In the genomic region with DNA sequence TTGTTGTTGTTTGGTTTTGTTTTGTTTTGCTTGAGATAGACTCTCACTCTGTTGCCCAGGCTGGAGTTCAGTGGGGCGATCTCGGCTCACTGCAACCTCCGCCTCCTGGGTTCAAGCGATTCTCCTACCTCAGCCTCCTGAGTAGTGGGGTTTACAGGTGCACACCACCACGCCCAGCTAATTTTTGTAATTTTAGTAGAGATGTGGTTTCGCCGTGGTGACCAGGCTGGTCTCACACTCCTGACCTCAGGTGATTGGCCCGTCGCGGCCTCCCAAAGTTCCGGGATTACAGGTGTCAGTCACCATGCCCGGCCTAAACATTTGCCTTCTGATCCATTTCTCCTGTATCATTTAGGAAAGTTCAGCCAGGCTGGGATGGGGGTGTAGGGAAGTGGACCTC, we compare ENCODE assay signal across 18 cellular contexts.
"Had no signal": no experiment of that assay in that cellular context is flagged by ENCODE, and none has a peak within 500 bp of the region (broad histone marks: within the 10 kb centered on the region; RNA-seq: fewer than 3 reads in every experiment).

No MANE protein-coding gene starts in this region.

- ATAC-seq: heart right ventricle; left colon; mucosa of descending colon; stimulated activated naive CD8-positive, alpha-beta T cell treated with anti-CD3 and anti-CD28 coated beads, Interleukin-15, Interleukin-2, amounts not matched to agents 100 U/mL and 50 U/mL, for 24 hours; WTC11 had no signal

- H3K27me3 ChIP-seq: heart right ventricle had no signal

- H3K9me3 Mint-ChIP-seq: activated CD4-positive, alpha-beta memory T cell treated with anti-CD3 and anti-CD28 coated beads for 36 hours; neural crest cell had no signal

- H3K27ac Mint-ChIP-seq: activated CD4-positive, alpha-beta memory T cell treated with anti-CD3 and anti-CD28 coated beads for 36 hours; brain; WTC11 had no signal

- H3K9me3 ChIP-seq: heart right ventricle had no signal

- H3K4me3 Mint-ChIP-seq: activated CD4-positive, alpha-beta memory T cell treated with anti-CD3 and anti-CD28 coated beads for 36 hours; brain; neural crest cell; WTC11 had no signal

- FAIRE-seq: endometrium, keratinocyte had no signal

- H3K27ac ChIP-seq: heart right ventricle had no signal

- DNase-seq: activated CD4-positive, alpha-beta memory T cell treated with anti-CD3 and anti-CD28 coated beads for 36 hours; activated CD4-positive, alpha-beta T cell treated with anti-CD3 and anti-CD28 coated beads for 48 hours; activated effector memory CD4-positive, alpha-beta T cell treated with anti-CD3 and anti-CD28 coated beads, Interleukin-2, amount 50 U/mL, for 16 hours; activated naive CD4-positive, alpha-beta T cell treated with anti-CD3 and anti-CD28 coated beads, Interleukin-2, amount 50 U/mL, for 16 hours; aorta; effector CD4-positive, alpha-beta T cell; heart right ventricle; left colon; mesendoderm; mucosa of descending colon; stimulated activated CD4-positive, alpha-beta T cell treated with anti-CD3 and anti-CD28 coated beads, Interleukin-4, amount 100 ng/mL, for 1 hour; stimulated activated naive CD8-positive, alpha-beta T cell treated with anti-CD3 and anti-CD28 coated beads, Interleukin-15, Interleukin-2, amounts not matched to agents 100 U/mL and 50 U/mL, for 24 hours; T1000 had no signal

- H3K27me3 Mint-ChIP-seq: activated CD4-positive, alpha-beta memory T cell treated with anti-CD3 and anti-CD28 coated beads for 36 hours; brain had no signal

- H3K4me3 ChIP-seq: heart right ventricle, mucosa of descending colon had no signal
